ENCODE assay signal across 28 cellular contexts in genomic region chr2:20627712-20628380, GRCh38. TPM values are rescaled to one million over a fixed set of nuclear protein-coding genes. Genes with fewer than 3 reads are reported as not detected.
DNase-seq lines count a peak whose midpoint lies in the region; ATAC-seq and TF ChIP-seq lines count a peak whose summit lies in the region.
"Had no signal": no experiment of that assay in that cellular context is flagged by ENCODE, and none has a peak within 500 bp of the region (broad histone marks: within the 10 kb centered on the region; RNA-seq: fewer than 3 reads in every experiment).

No MANE protein-coding gene starts in this region.

- H3K9me3 ChIP-seq in right atrium auricular region (no peaks in the 10 kb centered on the region), upper lobe of right lung (no peaks in the 10 kb centered on the region)
- H3K9me3 ChIP-seq: SJSA1 had no signal

- H3K27ac ChIP-seq in right atrium auricular region = peak overlapping the region; percentile 77 to 97
- H3K27ac ChIP-seq in upper lobe of right lung = no peak overlapping the region
- H3K27ac ChIP-seq: 22Rv1, SJSA1, VCaP had no signal

- ATAC-seq in upper lobe of right lung = no peak
- ATAC-seq: activated CD4-positive, alpha-beta T cell treated with anti-CD3 and anti-CD28 coated beads for 36 hours; activated CD8-positive, alpha-beta T cell treated with anti-CD3 and anti-CD28 coated beads for 36 hours; GM23338; left lobe of liver had no signal

- peak; percentile 5 for DNase-seq in activated CD8-positive, alpha-beta memory T cell treated with anti-CD3 and anti-CD28 coated beads, Interleukin-2, amount 50 U/mL, for 4 hours
- no peak for DNase-seq in activated CD8-positive, alpha-beta memory T cell treated with anti-CD3 and anti-CD28 coated beads for 24 hours
- DNase-seq in right atrium auricular region (ENCODE audit: low spot score) (no peak), progenitor cell of endocrine pancreas (ENCODE audit: low spot score, unreplicated experiment) (no peak), upper lobe of right lung (peak; percentile 36), SHP77 (lab: John Stamatoyannopoulos, UW) (no peak), epidermal melanocyte (ENCODE audit: insufficient read length, low spot score) (no peak), ureter (ENCODE audit: low spot score) (no peak)
- DNase-seq: activated CD4-positive, alpha-beta T cell treated with anti-CD3 and anti-CD28 coated beads for 36 hours; activated CD8-positive, alpha-beta T cell treated with anti-CD3 and anti-CD28 coated beads for 36 hours; activated naive CD4-positive, alpha-beta T cell treated with anti-CD3 and anti-CD28 coated beads, Interleukin-2, amount 50 U/mL, for 16 hours; amniotic stem cell; CD4-positive, alpha-beta T cell; immature natural killer cell; naive B cell; NCI-H1048; NCI-H2107; NCI-H82; occipital lobe; stimulated activated CD4-positive, alpha-beta T cell treated with anti-CD3 and anti-CD28 coated beads, Interleukin-2, amount 100 ng/mL, for 24 hours; stimulated activated naive CD8-positive, alpha-beta T cell treated with anti-CD3 and anti-CD28 coated beads, Interleukin-15, amount 100 ng/mL, for 72 hours; T1000 had no signal

- no peaks in the 10 kb centered on the region for H3K27me3 Mint-ChIP-seq in progenitor cell of endocrine pancreas
- H3K27me3 Mint-ChIP-seq: activated CD4-positive, alpha-beta T cell treated with anti-CD3 and anti-CD28 coated beads for 36 hours; activated CD8-positive, alpha-beta T cell treated with anti-CD3 and anti-CD28 coated beads for 36 hours; CD4-positive, alpha-beta T cell; naive B cell; stimulated activated naive CD8-positive, alpha-beta T cell treated with anti-CD3 and anti-CD28 coated beads, Interleukin-15, amount 100 ng/mL, for 72 hours had no signal

- H3K36me3 ChIP-seq in right atrium auricular region (peaks cover 26% of the 10 kb centered on the region), upper lobe of right lung (peaks cover 19% of the 10 kb centered on the region)

- H3K4me1 ChIP-seq in right atrium auricular region (peaks cover 0 to 49% of the 10 kb centered on the region in 2 donors), upper lobe of right lung (no peaks in the 10 kb centered on the region)

- no peaks in the 10 kb centered on the region for H3K9me3 Mint-ChIP-seq in progenitor cell of endocrine pancreas (ENCODE audit: low read depth)
- H3K9me3 Mint-ChIP-seq: activated CD8-positive, alpha-beta T cell treated with anti-CD3 and anti-CD28 coated beads for 36 hours; activated T-helper 2 cell treated with anti-CD3 and anti-CD28 coated beads, Interferon-gamma antibody, Interleukin-2, Interleukin-4, amounts not matched to agents 10 μg/mL and 5 μg/mL and 100 μg/mL, durations not matched to agents 14 hours and 24 hours and 36 hours; CD4-positive, alpha-beta T cell; GM23338; immature natural killer cell; naive B cell; stimulated activated naive CD8-positive, alpha-beta T cell treated with anti-CD3 and anti-CD28 coated beads, Interleukin-15, amount 100 ng/mL, for 72 hours had no signal

- intact Hi-C loops in upper lobe of right lung (cut with DNase I) = no loop called here

- H3K4me1 Mint-ChIP-seq in progenitor cell of endocrine pancreas (ENCODE audit: low read depth) = peaks cover 13% of the 10 kb centered on the region
- H3K4me1 Mint-ChIP-seq: activated CD4-positive, alpha-beta T cell treated with anti-CD3 and anti-CD28 coated beads for 36 hours; stimulated activated naive CD8-positive, alpha-beta T cell treated with anti-CD3 and anti-CD28 coated beads, Interleukin-15, amount 100 ng/mL, for 72 hours had no signal

- H3K27me3 ChIP-seq in right atrium auricular region (no peaks in the 10 kb centered on the region), upper lobe of right lung (no peaks in the 10 kb centered on the region)
- H3K27me3 ChIP-seq: SJSA1 had no signal

- TF ChIP-seq CTCF in right atrium auricular region (IDR thresholded peaks at IDR 0.05) = no peak
- no peak for TF ChIP-seq CTCF in progenitor cell of endocrine pancreas (IDR thresholded peaks at IDR 0.05; ENCODE audit: unreplicated experiment)
- no peak for TF ChIP-seq CTCF in upper lobe of right lung (IDR thresholded peaks at IDR 0.05)

- H3K4me3 ChIP-seq in right atrium auricular region (no peak overlapping the region), upper lobe of right lung (no peak overlapping the region)
- H3K4me3 ChIP-seq: GM23338, SJSA1 had no signal

- H3K36me3 Mint-ChIP-seq in progenitor cell of endocrine pancreas (ENCODE audit: insufficient read depth) = peaks cover 2% of the 10 kb centered on the region

- no peak overlapping the region for H3K4me3 Mint-ChIP-seq in progenitor cell of endocrine pancreas (ENCODE audit: low read depth)
- H3K4me3 Mint-ChIP-seq: activated CD4-positive, alpha-beta T cell treated with anti-CD3 and anti-CD28 coated beads for 36 hours; activated CD8-positive, alpha-beta T cell treated with anti-CD3 and anti-CD28 coated beads for 36 hours; CD4-positive, alpha-beta T cell; GM23338; immature natural killer cell; stimulated activated naive CD8-positive, alpha-beta T cell treated with anti-CD3 and anti-CD28 coated beads, Interleukin-15, amount 100 ng/mL, for 72 hours had no signal

- H3K27ac Mint-ChIP-seq in progenitor cell of endocrine pancreas = peak overlapping the region; percentile 31
- H3K27ac Mint-ChIP-seq: activated CD4-positive, alpha-beta T cell treated with anti-CD3 and anti-CD28 coated beads for 36 hours; activated CD8-positive, alpha-beta T cell treated with anti-CD3 and anti-CD28 coated beads for 36 hours; activated T-helper 2 cell treated with anti-CD3 and anti-CD28 coated beads, Interferon-gamma antibody, Interleukin-2, Interleukin-4, amounts not matched to agents 10 μg/mL and 5 μg/mL and 100 μg/mL, durations not matched to agents 14 hours and 24 hours and 36 hours; CD4-positive, alpha-beta T cell; GM23338; immature natural killer cell had no signal

RNA-seq across cellular contexts. Expression of gene HS1BP3, which starts 23.1 kb away (rescaled TPM):
- 10 to 100 TPM; 19.5 to 26.0 TPM for total RNA-seq in right atrium auricular region
- total RNA-seq in progenitor cell of endocrine pancreas = 15.9 and 16.5 TPM in 2 replicates
- 35.8 TPM for total RNA-seq in upper lobe of right lung
- total RNA-seq in ureter = 37.9 TPM

RNA-seq across cellular contexts. Expression of gene GDF7, which starts 39.1 kb away (rescaled TPM):
- total RNA-seq in right atrium auricular region (1 to 10 TPM; 1.1 to 1.7 TPM), progenitor cell of endocrine pancreas (0.16 and 0.17 TPM in 2 replicates), upper lobe of right lung (0.72 TPM), ureter (11.0 TPM)
- total RNA-seq: activated CD8-positive, alpha-beta T cell treated with anti-CD3 and anti-CD28 coated beads for 36 hours had no signal

Comparison
In these comparisons a context has a peak if more than half of its experiments do, and no peak if none do; other contexts are left out.
1. DNase-seq: peak in activated CD8-positive, alpha-beta memory T cell treated with anti-CD3 and anti-CD28 coated beads, Interleukin-2, amount 50 U/mL, for 4 hours (single experiment) and upper lobe of right lung (single experiment); none in activated CD8-positive, alpha-beta memory T cell treated with anti-CD3 and anti-CD28 coated beads for 24 hours (single experiment), right atrium auricular region (single experiment), progenitor cell of endocrine pancreas (single experiment), SHP77 (0 of 2), epidermal melanocyte (single experiment) and ureter (single experiment).